Comparison of ENCODE assay signal across 19 cellular contexts in the genomic region with DNA sequence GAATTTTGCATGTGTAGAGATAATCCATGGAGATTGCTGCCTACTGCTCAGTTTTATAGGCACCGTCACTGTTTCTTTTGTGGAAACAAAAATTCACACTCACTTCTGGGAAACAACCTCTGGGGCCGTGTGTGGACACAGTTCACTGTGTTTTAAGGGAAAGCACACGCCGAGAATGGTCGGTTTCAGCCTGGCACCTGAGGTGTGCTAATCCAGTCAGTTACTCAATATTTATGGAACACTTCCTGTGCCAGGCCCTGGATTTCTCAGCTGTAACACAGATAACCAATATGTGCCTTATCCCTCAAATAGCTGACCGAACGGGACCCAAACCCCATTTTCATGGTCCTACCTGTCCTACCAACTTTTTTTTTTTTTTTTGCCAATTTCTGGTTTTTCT.
"Had no signal": no experiment of that assay in that cellular context is flagged by ENCODE, and none has a peak within 500 bp of the region (broad histone marks: within the 10 kb centered on the region; RNA-seq: fewer than 3 reads in every experiment).

No MANE protein-coding gene starts in this region.

- ATAC-seq: activated CD4-positive, CD25-positive, alpha-beta regulatory T cell treated with anti-CD3 and anti-CD28 coated beads, Interleukin-2, amount 50 U/mL, for 24 hours; activated naive CD8-positive, alpha-beta T cell treated with anti-CD3 and anti-CD28 coated beads, Interleukin-2, amount 50 U/mL, for 24 hours; gastrocnemius medialis; heart left ventricle had no signal

- H3K4me3 ChIP-seq: breast epithelium, gastrocnemius medialis, heart left ventricle, left ventricle myocardium inferior, SJSA1, transverse colon had no signal

- DNase-seq: activated CD4-positive, alpha-beta T cell treated with anti-CD3 and anti-CD28 coated beads, Interleukin-2, amount 50 U/mL, for 4 hours; activated naive CD4-positive, alpha-beta T cell treated with anti-CD3 and anti-CD28 coated beads for 36 hours; activated naive CD8-positive, alpha-beta T cell treated with anti-CD3 and anti-CD28 coated beads, Interleukin-2, amount 50 U/mL, for 24 hours; activated T-cell treated with anti-CD3 and anti-CD28 coated beads for 4 hours; aorta; dermis blood vessel endothelial cell; erythroblast; gastrocnemius medialis; heart left ventricle; left ventricle myocardium inferior; nephron progenitor cell; stimulated activated CD4-positive, alpha-beta T cell treated with anti-CD3 and anti-CD28 coated beads, Interleukin-12 subunit alpha, Interleukin-12 subunit beta, amount 100 ng/mL, for 4 hours; stimulated activated CD4-positive, alpha-beta T cell treated with anti-CD3 and anti-CD28 coated beads, Interleukin-2, amount 100 ng/mL, for 24 hours; stimulated activated naive CD4-positive, alpha-beta T cell treated with Interleukin-2 at 50 U/mL for 16 hours; SW 1271; transverse colon had no signal

- H3K36me3 ChIP-seq: breast epithelium, gastrocnemius medialis, SJSA1 had no signal

- H3K4me1 ChIP-seq: breast epithelium, gastrocnemius medialis, heart left ventricle, left ventricle myocardium inferior, transverse colon had no signal

- H3K27ac ChIP-seq: breast epithelium, gastrocnemius medialis, heart left ventricle, left ventricle myocardium inferior, SJSA1, transverse colon had no signal

- H3K27me3 ChIP-seq: breast epithelium, gastrocnemius medialis, heart left ventricle, SJSA1, transverse colon had no signal

- H3K9me3 ChIP-seq: breast epithelium, gastrocnemius medialis, heart left ventricle, left ventricle myocardium inferior, SJSA1, transverse colon had no signal
